Comparison of ENCODE assay signal across 18 cellular contexts in the genomic region with DNA sequence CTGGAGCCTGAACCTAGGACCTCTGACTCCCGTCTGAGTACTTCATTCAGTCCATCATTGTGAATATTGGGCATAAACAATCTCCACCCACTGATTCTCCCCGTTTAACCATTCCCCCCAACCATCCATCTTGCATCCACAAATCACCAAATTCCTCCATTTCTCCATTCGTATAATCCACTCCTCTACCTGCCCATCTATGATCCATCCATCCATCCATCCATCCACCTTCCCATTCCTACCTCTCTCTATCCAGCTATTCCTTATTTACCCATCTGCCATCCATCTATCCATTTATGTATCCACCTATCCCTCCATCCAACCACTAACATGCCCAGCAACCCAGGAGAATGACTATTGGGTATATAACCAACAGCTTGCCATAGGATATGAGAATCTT.
"Had no signal": no experiment of that assay in that cellular context is flagged by ENCODE, and none has a peak within 500 bp of the region (broad histone marks: within the 10 kb centered on the region; RNA-seq: fewer than 3 reads in every experiment).

No MANE protein-coding gene starts in this region.

- DNase-seq: effector memory CD8-positive, alpha-beta T cell; gastrocnemius medialis; left lung; lower lobe of right lung; occipital lobe; psoas muscle; retina; stimulated activated CD4-positive, alpha-beta T cell treated with anti-CD3 and anti-CD28 coated beads, Interleukin-1b, Interleukin-23, amount 100 ng/mL, for 48 hours; stimulated activated CD4-positive, alpha-beta T cell treated with anti-CD3 and anti-CD28 coated beads, Interleukin-4, amount 100 ng/mL, for 24 hours had no signal

- H3K27ac ChIP-seq: epithelial cell of prostate, esophagus muscularis mucosa, left lung, lower lobe of right lung, psoas muscle, spleen, tibial nerve had no signal

- H3K27me3 ChIP-seq: esophagus muscularis mucosa, gastrocnemius medialis, left lung, tibial nerve had no signal

- H3K9me3 ChIP-seq: gastrocnemius medialis, left lung, lower lobe of right lung had no signal

- ATAC-seq: gastrocnemius medialis; left lung; natural killer cell treated with Interleukin-12 subunit alpha and Interleukin-12 subunit beta and Interleukin-15 and Interleukin-18, amount 100 ng/mL, for 72 hours; sciatic nerve; stimulated activated memory B cell treated with anti-CD40 and anti-IgM and Interleukin-4, amounts not matched to agents 10 μg/mL and 1 μg/mL and 100 μg/mL, for 72 hours had no signal

- H3K36me3 ChIP-seq: esophagus muscularis mucosa, gastrocnemius medialis, left lung, lower lobe of right lung, spleen, tibial nerve had no signal

- H3K4me3 ChIP-seq: esophagus muscularis mucosa, gastrocnemius medialis, left lung, lower lobe of right lung, psoas muscle, spleen, tibial nerve had no signal

- H3K4me1 ChIP-seq: gastrocnemius medialis, left lung, lower lobe of right lung, psoas muscle, tibial nerve had no signal

- FAIRE-seq: colon, keratinocyte had no signal
